ENCODE assay signal across 26 cellular contexts in the genomic region with DNA sequence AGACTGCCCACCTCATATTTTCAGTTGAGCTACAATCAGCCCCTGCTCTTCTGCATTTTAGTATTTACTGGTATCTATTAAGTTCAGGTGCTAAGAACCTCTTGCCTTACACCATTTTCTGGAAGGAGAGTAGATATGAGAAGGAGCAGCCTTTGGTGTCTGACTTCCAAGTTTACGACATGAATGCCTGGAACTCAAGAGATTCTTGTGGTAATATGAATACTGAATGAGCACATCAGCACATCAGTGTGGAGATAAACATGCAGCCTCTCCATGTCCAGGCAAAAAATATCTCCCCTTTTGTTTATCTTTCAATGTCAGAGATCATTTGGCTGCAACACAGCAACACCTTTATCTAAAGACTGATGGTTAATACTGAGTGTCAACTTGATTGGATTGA.
A peak's percentile ranks its signal among the peaks of the same experiment; 100 is the strongest.
DNase-seq lines count a peak whose midpoint lies in the region; ATAC-seq and TF ChIP-seq lines count a peak whose summit lies in the region.
"Had no signal": no experiment of that assay in that cellular context is flagged by ENCODE, and none has a peak within 500 bp of the region (broad histone marks: within the 10 kb centered on the region; RNA-seq: fewer than 3 reads in every experiment).

No MANE protein-coding gene starts in this region.

- peaks cover 40% of the 10 kb centered on the region for H3K4me1 Mint-ChIP-seq in activated CD8-positive, alpha-beta memory T cell treated with anti-CD3 and anti-CD28 coated beads, Interleukin-2, amount 10 ng/mL, durations not matched to agents 7 days and 5 days

- no peak for ATAC-seq in activated CD8-positive, alpha-beta memory T cell treated with anti-CD3 and anti-CD28 coated beads, Interleukin-2, amount 10 ng/mL, durations not matched to agents 7 days and 5 days
- ATAC-seq in IMR-90 (ENCODE audit: low read depth), result peak; percentile 93
- ATAC-seq: activated T-cell treated with anti-CD3 and anti-CD28 coated beads, Interleukin-2, amount 50 U/mL, for 4 hours; left colon; stimulated activated naive CD8-positive, alpha-beta T cell treated with anti-CD3 and anti-CD28 coated beads, Interleukin-15, Interleukin-2, amounts not matched to agents 100 U/mL and 50 U/mL, for 24 hours had no signal

- peaks cover 5% of the 10 kb centered on the region for H3K9me3 Mint-ChIP-seq in activated CD8-positive, alpha-beta memory T cell treated with anti-CD3 and anti-CD28 coated beads, Interleukin-2, amount 10 ng/mL, durations not matched to agents 7 days and 5 days (ENCODE audit: low read depth)
- H3K9me3 Mint-ChIP-seq: immature natural killer cell had no signal

- no peak overlapping the region for H2AK9ac ChIP-seq in IMR-90 (replicated peaks; ENCODE audit: low read depth, low read length, poor library complexity)

- no peak overlapping the region for H3K23ac ChIP-seq in IMR-90 (ENCODE audit: low read depth, low read length)

- H2BK5ac ChIP-seq in IMR-90 (ENCODE audit: low read depth, low read length, poor library complexity, severe bottlenecking), result peak overlapping the region; percentile 26

- no peaks in the 10 kb centered on the region for H3K27me3 Mint-ChIP-seq in activated CD8-positive, alpha-beta memory T cell treated with anti-CD3 and anti-CD28 coated beads, Interleukin-2, amount 10 ng/mL, durations not matched to agents 7 days and 5 days

- no peak overlapping the region for H2BK20ac ChIP-seq in IMR-90 (ENCODE audit: low read depth, low read length)

- no peaks in the 10 kb centered on the region; the same call in 1 of the 2 replicates for H3K9me1 ChIP-seq in IMR-90 (ENCODE audit: insufficient read depth, low read length)

- H3K4me2 ChIP-seq in IMR-90 (ENCODE audit: low read depth, low read length), result no peak overlapping the region; the same call in 1 of the 2 replicates
- H3K4me2 ChIP-seq in osteoblast (ENCODE audit: insufficient read depth, low read length), result no peak overlapping the region

- peak overlapping the region; percentile 95 for H3K27ac Mint-ChIP-seq in activated CD8-positive, alpha-beta memory T cell treated with anti-CD3 and anti-CD28 coated beads, Interleukin-2, amount 10 ng/mL, durations not matched to agents 7 days and 5 days

- H3K4ac ChIP-seq in IMR-90 (ENCODE audit: low read depth, low read length), result no peak overlapping the region

- peaks cover 39% of the 10 kb centered on the region for H3K36me3 Mint-ChIP-seq in activated CD8-positive, alpha-beta memory T cell treated with anti-CD3 and anti-CD28 coated beads, Interleukin-2, amount 10 ng/mL, durations not matched to agents 7 days and 5 days
- H3K36me3 Mint-ChIP-seq: immature natural killer cell had no signal

- intact Hi-C loops in IMR-90 (cut with micrococcal nuclease), result loop anchor here (5.0 kb wide), 1 partner anchor 229 kb away; no protein-coding TSS in a partner anchor

- H4K91ac ChIP-seq in IMR-90 (ENCODE audit: insufficient read depth, low read depth, low read length), result no peak overlapping the region

- H2AFZ ChIP-seq in IMR-90 (replicated peaks; ENCODE audit: low read length, poor library complexity) (no peak overlapping the region), osteoblast (ENCODE audit: low read length) (no peak overlapping the region)
- H2AFZ ChIP-seq: parathyroid adenoma had no signal

- H3K9me3 ChIP-seq in IMR-90 (ENCODE audit: control insufficient read depth, insufficient read depth, low read length) (no peaks in the 10 kb centered on the region), osteoblast (ENCODE audit: low read depth, low read length) (no peaks in the 10 kb centered on the region)
- H3K9me3 ChIP-seq: BE2C had no signal

- TF ChIP-seq RAD21 in IMR-90 (IDR thresholded peaks at IDR 0.05; ENCODE audit: low read length), result no peak

- no peak overlapping the region for H2AK5ac ChIP-seq in IMR-90 (ENCODE audit: low read depth, low read length)

- no peak overlapping the region for H3K56ac ChIP-seq in IMR-90 (ENCODE audit: extremely low read depth, insufficient read depth, low read length)

- H4K20me1 ChIP-seq in IMR-90 (ENCODE audit: insufficient read depth, low read length), result no peaks in the 10 kb centered on the region
- no peaks in the 10 kb centered on the region for H4K20me1 ChIP-seq in osteoblast (ENCODE audit: insufficient read depth, low read length)

- TF ChIP-seq CTCF in IMR-90 (conservative IDR thresholded peaks at IDR 0.05; ENCODE audit: low read depth, low read length) (no peak), brain microvascular endothelial cell (IDR thresholded peaks at IDR 0.05; ENCODE audit: low read depth, low read length, missing control alignments) (no peak), osteoblast (IDR thresholded peaks at IDR 0.05; ENCODE audit: extremely low read depth, low read depth, low read length) (no peak)

- H3K79me1 ChIP-seq in IMR-90 (ENCODE audit: low read depth in 1 of 2, low read length in 2 of 2), result no peaks in the 10 kb centered on the region

- no peak overlapping the region for H3K18ac ChIP-seq in IMR-90 (ENCODE audit: low read depth, low read length)

- in situ Hi-C loops in IMR-90 (cut with MboI; ENCODE audit: low sequenced_read_pairs) (no loop called here), brain microvascular endothelial cell (cut with HindIII; ENCODE audit: low pct_ligation_motif_present, low sequenced_read_pairs) (no loop called here)

- H3K4me3 ChIP-seq in IMR-90 (ENCODE audit: insufficient read depth, low read depth, low read length) (no peak overlapping the region), brain microvascular endothelial cell (ENCODE audit: low read depth, low read length) (no peak overlapping the region), osteoblast (ENCODE audit: insufficient read depth, low read length) (no peak overlapping the region)

- H3K4me1 ChIP-seq in IMR-90 (ENCODE audit: control insufficient read depth, insufficient read depth, low read length), result peaks cover 4% of the 10 kb centered on the region; the same call in 1 of the 2 replicates
- peaks cover 4% of the 10 kb centered on the region for H3K4me1 ChIP-seq in osteoblast (ENCODE audit: insufficient read depth, low read length)
- H3K4me1 ChIP-seq: BE2C, parathyroid adenoma had no signal

- no peak overlapping the region for H2BK15ac ChIP-seq in IMR-90 (ENCODE audit: low read depth, low read length)

- no peaks in the 10 kb centered on the region for H3K79me2 ChIP-seq in osteoblast (ENCODE audit: insufficient read depth, low read length)
- H3K79me2 ChIP-seq: parathyroid adenoma had no signal

- peak overlapping the region; percentile 13; the same call in 1 of the 2 replicates for H3K27ac ChIP-seq in IMR-90 (ENCODE audit: insufficient read depth, low read length)
- no peak overlapping the region for H3K27ac ChIP-seq in brain microvascular endothelial cell
- H3K27ac ChIP-seq in osteoblast (ENCODE audit: low read depth, low read length), result no peak overlapping the region
- H3K27ac ChIP-seq: HL-60, parathyroid adenoma had no signal

- no peak overlapping the region for H2BK120ac ChIP-seq in IMR-90 (ENCODE audit: low read depth, low read length)

- TF ChIP-seq POLR2A in IMR-90 (IDR thresholded peaks at IDR 0.05; ENCODE audit: low read depth, low read length), result no peak

- BruUV-seq in IMR-90 (replicated peaks; lab: Mats Ljungman, UMichigan), result no TSS peak

- POLR2A ChIA-PET in IMR-90 (lab: Charles Lee; ENCODE audit: unreplicated experiment), result no interaction called here

- no peak for DNase-seq in activated CD8-positive, alpha-beta memory T cell treated with anti-CD3 and anti-CD28 coated beads, Interleukin-2, amount 10 ng/mL, durations not matched to agents 7 days and 5 days
- no peak for DNase-seq in activated CD8-positive, alpha-beta memory T cell treated with anti-CD3 and anti-CD28 coated beads, Interleukin-2, amount 50 U/mL, for 4 hours
- DNase-seq in IMR-90 (peak; percentile 69), brain microvascular endothelial cell (peak; percentile 14), osteoblast (ENCODE audit: insufficient read length, low spot score, missing footprints) (peak; percentile 23), NCI-H1092 (lab: John Stamatoyannopoulos, UW) (no peak), GM03348 (ENCODE audit: low spot score) (no peak), retina (no peak)
- DNase-seq: activated T-cell treated with anti-CD3 and anti-CD28 coated beads, Interleukin-2, amount 50 U/mL, for 4 hours; amniotic stem cell; BE2C; DMS 273 treated with DMSO at 0.1 percent for 48 hours; H7; immature natural killer cell; Kasumi-1; left colon; mammary epithelial cell; NCI-H1436; NCI-H2081; NCI-H774; SIG-M5; stimulated activated CD4-positive, alpha-beta T cell treated with anti-CD3 and anti-CD28 coated beads, Interleukin-1b, Interleukin-23, amount 100 ng/mL, for 48 hours; stimulated activated naive CD8-positive, alpha-beta T cell treated with anti-CD3 and anti-CD28 coated beads, Interleukin-15, Interleukin-2, amounts not matched to agents 100 U/mL and 50 U/mL, for 24 hours; T-helper 9 cell had no signal

- CTCF ChIA-PET in activated CD8-positive, alpha-beta memory T cell treated with anti-CD3 and anti-CD28 coated beads, Interleukin-2, amount 10 ng/mL, durations not matched to agents 7 days and 5 days (lab: Charles Lee), result interaction anchor here (2.3 to 2.8 kb wide), 3 partner anchors 15 to 57 kb away, joined by 7 to 14 read pairs (median 12); no protein-coding TSS in a partner anchor
- CTCF ChIA-PET in IMR-90 (lab: Yijun Ruan, JAX), result interaction anchor here (0.7 kb wide), 1 partner anchor 68 kb away, joined by 3 read pairs; no protein-coding TSS in a partner anchor

- H3K4me3 Mint-ChIP-seq in activated CD8-positive, alpha-beta memory T cell treated with anti-CD3 and anti-CD28 coated beads, Interleukin-2, amount 10 ng/mL, durations not matched to agents 7 days and 5 days, result no peak overlapping the region
- H3K4me3 Mint-ChIP-seq: activated T-cell treated with anti-CD3 and anti-CD28 coated beads, Interleukin-2, amount 50 U/mL, for 4 hours; immature natural killer cell had no signal

- H4K5ac ChIP-seq in IMR-90 (ENCODE audit: low read depth, low read length), result no peak overlapping the region

- dilution Hi-C loops in IMR-90 (cut with HindIII; ENCODE audit: low sequenced_read_pairs, unreplicated experiment), result no loop called here

- H3K36me3 ChIP-seq in IMR-90 (ENCODE audit: control insufficient read depth, insufficient read depth, low read length), result peaks cover 9% of the 10 kb centered on the region
- H3K36me3 ChIP-seq in brain microvascular endothelial cell (replicated peaks), result peaks cover 2% of the 10 kb centered on the region
- H3K36me3 ChIP-seq in osteoblast (ENCODE audit: insufficient read depth, low read length), result peaks cover 6% of the 10 kb centered on the region
- H3K36me3 ChIP-seq: BE2C had no signal

- no peak overlapping the region for H3K14ac ChIP-seq in IMR-90 (replicated peaks; ENCODE audit: low read depth, low read length)

- no peak overlapping the region for H4K8ac ChIP-seq in IMR-90 (ENCODE audit: low read depth in 2 of 2, low read length in 2 of 2)

- no peaks in the 10 kb centered on the region for H3K27me3 ChIP-seq in IMR-90 (ENCODE audit: control insufficient read depth, insufficient read depth, low read length)
- H3K27me3 ChIP-seq in brain microvascular endothelial cell (replicated peaks), result no peaks in the 10 kb centered on the region
- no peaks in the 10 kb centered on the region for H3K27me3 ChIP-seq in osteoblast (ENCODE audit: insufficient read depth, low read length)
- H3K27me3 ChIP-seq: BE2C had no signal

- WGBS in IMR-90 (ENCODE audit: extremely low coverage in 2 of 2, insufficient read length in 1 of 2), 2 experiments, result no CpG with 5 or more reads among the region's 1 CpG

- H3K9ac ChIP-seq in IMR-90 (ENCODE audit: low read depth, low read length), result no peak overlapping the region
- H3K9ac ChIP-seq: parathyroid adenoma had no signal

Comparison
In these comparisons a context has a peak if more than half of its experiments do, and no peak if none do; other contexts are left out.
1. DNase-seq: peak in IMR-90 (single experiment), brain microvascular endothelial cell (single experiment) and osteoblast (single experiment); none in activated CD8-positive, alpha-beta memory T cell treated with anti-CD3 and anti-CD28 coated beads, Interleukin-2, amount 10 ng/mL, durations not matched to agents 7 days and 5 days (single experiment), activated CD8-positive, alpha-beta memory T cell treated with anti-CD3 and anti-CD28 coated beads, Interleukin-2, amount 50 U/mL, for 4 hours (single experiment), NCI-H1092 (single experiment), GM03348 (single experiment) and retina (single experiment).